In genomic region chr1:44025816-44026215, GRCh38 we compare ENCODE assay signal across 14 cellular contexts. TPM values are rescaled to one million over a fixed set of nuclear protein-coding genes. Genes with fewer than 3 reads are reported as not detected.
DNase-seq lines count a peak whose midpoint lies in the region; ATAC-seq and TF ChIP-seq lines count a peak whose summit lies in the region.
"Had no signal": no experiment of that assay in that cellular context is flagged by ENCODE, and none has a peak within 500 bp of the region (broad histone marks: within the 10 kb centered on the region; RNA-seq: fewer than 3 reads in every experiment).

No MANE protein-coding gene starts in this region.

- H3K4me1 ChIP-seq in H9 (ENCODE audit: insufficient read depth, low read length) = peaks cover 2% of the 10 kb centered on the region; the same call in 1 of the 2 replicates
- peaks cover 15% of the 10 kb centered on the region for H3K4me1 ChIP-seq in colonic mucosa
- H3K4me1 ChIP-seq in mucosa of stomach (ENCODE audit: control insufficient read depth, insufficient read depth, low read length) = peaks cover 41% of the 10 kb centered on the region
- peaks cover 13% of the 10 kb centered on the region for H3K4me1 ChIP-seq in foreskin keratinocyte
- H3K4me1 ChIP-seq: BE2C had no signal

- no peak overlapping the region for H3T11ph ChIP-seq in H9 (ENCODE audit: low read length)

- no CpG with 5 or more reads among the region's 3 CpGs for WGBS in H9 (ENCODE audit: extremely low coverage, insufficient read length, low lambda C conversion rate)

- no peak for ATAC-seq in foreskin keratinocyte
- ATAC-seq in activated T-cell treated with anti-CD3 and anti-CD28 coated beads, Interleukin-2, amount 50 U/mL, for 4 hours = no peak
- ATAC-seq: psoas muscle had no signal

- H2BK120ac ChIP-seq in H9 (ENCODE audit: low read depth, low read length, poor library complexity, severe bottlenecking) = no peak overlapping the region

- H3K9me3 ChIP-seq in H9 (ENCODE audit: control insufficient read depth, low read depth, low read length) (no peaks in the 10 kb centered on the region), colonic mucosa (no peaks in the 10 kb centered on the region), mucosa of stomach (ENCODE audit: control insufficient read depth, low read length) (no peaks in the 10 kb centered on the region)
- H3K9me3 ChIP-seq: BE2C, psoas muscle had no signal

- H3K4me3 Mint-ChIP-seq in H9 = no peak overlapping the region
- H3K4me3 Mint-ChIP-seq in activated T-cell treated with anti-CD3 and anti-CD28 coated beads, Interleukin-2, amount 50 U/mL, for 4 hours = no peak overlapping the region
- no peak overlapping the region for H3K4me3 Mint-ChIP-seq in activated T-cell treated with anti-CD3 and anti-CD28 coated beads, Interleukin-2, amount 50 U/mL, for 24 hours
- H3K4me3 Mint-ChIP-seq: activated naive CD8-positive, alpha-beta T cell had no signal

- H3K27ac ChIP-seq in H9 (ENCODE audit: insufficient read length, low read depth, low read length) = no peak overlapping the region
- H3K27ac ChIP-seq in colonic mucosa = peak overlapping the region; percentile 82
- H3K27ac ChIP-seq in foreskin keratinocyte = no peak overlapping the region
- H3K27ac ChIP-seq: psoas muscle had no signal

- H3K79me2 ChIP-seq in H9 (ENCODE audit: insufficient read depth, low read length) = no peaks in the 10 kb centered on the region

- no peak overlapping the region for H3K14ac ChIP-seq in H9 (ENCODE audit: insufficient read depth, low read length)

- H2AK5ac ChIP-seq in H9 (ENCODE audit: insufficient read length, low read length) = no peak overlapping the region

- H3K27me3 Mint-ChIP-seq in H9 (ENCODE audit: low read depth) = peaks cover 4% of the 10 kb centered on the region
- no peaks in the 10 kb centered on the region for H3K27me3 Mint-ChIP-seq in activated T-cell treated with anti-CD3 and anti-CD28 coated beads, Interleukin-2, amount 50 U/mL, for 4 hours (ENCODE audit: low read depth)
- no peaks in the 10 kb centered on the region for H3K27me3 Mint-ChIP-seq in activated T-cell treated with anti-CD3 and anti-CD28 coated beads, Interleukin-2, amount 50 U/mL, for 24 hours
- H3K27me3 Mint-ChIP-seq: activated naive CD8-positive, alpha-beta T cell had no signal

- H3K9me3 Mint-ChIP-seq in H9 = no peaks in the 10 kb centered on the region
- H3K9me3 Mint-ChIP-seq in activated T-cell treated with anti-CD3 and anti-CD28 coated beads, Interleukin-2, amount 50 U/mL, for 4 hours = no peaks in the 10 kb centered on the region
- no peaks in the 10 kb centered on the region for H3K9me3 Mint-ChIP-seq in activated T-cell treated with anti-CD3 and anti-CD28 coated beads, Interleukin-2, amount 50 U/mL, for 24 hours

- no peaks in the 10 kb centered on the region for H4K20me1 ChIP-seq in H9 (ENCODE audit: control insufficient read depth, insufficient read depth, insufficient read length)

- H3K9ac ChIP-seq in H9 (ENCODE audit: extremely low read depth, insufficient read length, low read length) (no peak overlapping the region), colonic mucosa (ENCODE audit: low read depth in 2 of 2, low read length in 2 of 2) (peak overlapping the region in 1 of 2 donors; percentile 63), mucosa of stomach (ENCODE audit: low read length) (peak overlapping the region; percentile 12)

- DNase-seq in H9 = peak; percentile 68
- DNase-seq in NCI-H2171 treated with DMSO at 0.1 percent for 48 hours (lab: John Stamatoyannopoulos, UW) = peak; percentile 78
- peak; percentile 89 for DNase-seq in colonic mucosa
- no peak for DNase-seq in foreskin keratinocyte
- DNase-seq in activated T-cell treated with anti-CD3 and anti-CD28 coated beads, Interleukin-2, amount 50 U/mL, for 4 hours = no peak
- DNase-seq in activated T-cell treated with anti-CD3 and anti-CD28 coated beads, Interleukin-2, amount 50 U/mL, for 24 hours = no peak
- DNase-seq: activated CD4-positive, alpha-beta T cell treated with anti-CD3 and anti-CD28 coated beads for 48 hours; activated T-cell treated with anti-CD3 and anti-CD28 coated beads for 4 hours; BE2C; NCI-H1048 had no signal

- no peaks in the 10 kb centered on the region for H3K79me1 ChIP-seq in H9 (ENCODE audit: insufficient read depth, low read depth, low read length, poor library complexity, severe bottlenecking)

- no peak overlapping the region for H3K4me3 ChIP-seq in colonic mucosa
- no peak overlapping the region for H3K4me3 ChIP-seq in mucosa of stomach (ENCODE audit: low read length)
- H3K4me3 ChIP-seq: psoas muscle, smooth muscle cell had no signal

- no peaks in the 10 kb centered on the region for H3K27me3 ChIP-seq in H9 (ENCODE audit: insufficient read depth, low read length)
- no peaks in the 10 kb centered on the region for H3K27me3 ChIP-seq in colonic mucosa
- no peaks in the 10 kb centered on the region for H3K27me3 ChIP-seq in mucosa of stomach (ENCODE audit: control insufficient read depth, insufficient read depth, low read length)
- H3K27me3 ChIP-seq in foreskin keratinocyte = no peaks in the 10 kb centered on the region
- H3K27me3 ChIP-seq: BE2C had no signal

- H3K4me2 ChIP-seq in H9 (ENCODE audit: insufficient read depth, insufficient read length, low read length) = no peak overlapping the region
- H3K4me2 ChIP-seq: smooth muscle cell had no signal

- H4K5ac ChIP-seq in H9 (ENCODE audit: insufficient read length, low read depth, low read length) = no peak overlapping the region

- H2BK15ac ChIP-seq in H9 (ENCODE audit: low read depth, low read length) = no peak overlapping the region

- H3K23ac ChIP-seq in H9 (ENCODE audit: insufficient read length, low read depth, low read length) = no peak overlapping the region

- peaks cover 7% of the 10 kb centered on the region for H3K23me2 ChIP-seq in H9 (ENCODE audit: insufficient read length, low read depth, low read length, poor library complexity, severe bottlenecking)

- peaks cover 22 to 23% of the 10 kb centered on the region in 2 experiments for H3K4me1 Mint-ChIP-seq in H9
- H3K4me1 Mint-ChIP-seq in activated T-cell treated with anti-CD3 and anti-CD28 coated beads, Interleukin-2, amount 50 U/mL, for 4 hours (ENCODE audit: low read depth) = peaks cover 17% of the 10 kb centered on the region
- peaks cover 18% of the 10 kb centered on the region for H3K4me1 Mint-ChIP-seq in activated T-cell treated with anti-CD3 and anti-CD28 coated beads, Interleukin-2, amount 50 U/mL, for 24 hours (ENCODE audit: low read depth)

- no peak overlapping the region for H3K18ac ChIP-seq in H9 (ENCODE audit: insufficient read length, low read depth, low read length)

- peaks cover 22 to 45% (median 23%) of the 10 kb centered on the region in 3 experiments for H3K36me3 Mint-ChIP-seq in H9 (ENCODE audit: insufficient read depth in 1 of 3, low read depth in 3 of 3)
- H3K36me3 Mint-ChIP-seq in activated T-cell treated with anti-CD3 and anti-CD28 coated beads, Interleukin-2, amount 50 U/mL, for 4 hours (ENCODE audit: insufficient read depth) = peaks cover 8% of the 10 kb centered on the region
- H3K36me3 Mint-ChIP-seq in activated T-cell treated with anti-CD3 and anti-CD28 coated beads, Interleukin-2, amount 50 U/mL, for 24 hours (ENCODE audit: low read depth) = peaks cover 19% of the 10 kb centered on the region

- H4K91ac ChIP-seq in H9 (ENCODE audit: insufficient read length, low read depth, low read length) = no peak overlapping the region

- no peak overlapping the region for H3K4ac ChIP-seq in H9 (ENCODE audit: low read depth, low read length)

- H2BK5ac ChIP-seq in H9 (ENCODE audit: insufficient read length, low read length) = no peak overlapping the region

- H3K36me3 ChIP-seq in colonic mucosa (no peaks in the 10 kb centered on the region), mucosa of stomach (ENCODE audit: control insufficient read depth, insufficient read depth, low read length) (no peaks in the 10 kb centered on the region)
- H3K36me3 ChIP-seq: BE2C had no signal

- H3K56ac ChIP-seq in H9 (ENCODE audit: insufficient read length, low read depth, low read length) = no peak overlapping the region

- H3K27ac Mint-ChIP-seq in H9 = peak overlapping the region in 1 of 3 experiments; percentile 33; a peak in 1 of 7 replicates
- no peak overlapping the region for H3K27ac Mint-ChIP-seq in activated T-cell treated with anti-CD3 and anti-CD28 coated beads, Interleukin-2, amount 50 U/mL, for 24 hours
- H3K27ac Mint-ChIP-seq: activated naive CD8-positive, alpha-beta T cell had no signal

- H2BK12ac ChIP-seq in H9 (ENCODE audit: insufficient read length, low read depth, low read length) = no peak overlapping the region

- intact Hi-C loops in colonic mucosa (cut with DNase I) = no loop called here

- H4K8ac ChIP-seq in H9 (replicated peaks; ENCODE audit: insufficient read length, low read depth, low read length) = no peak overlapping the region

- H2AFZ ChIP-seq in H9 (ENCODE audit: low read length) = no peak overlapping the region

- TF ChIP-seq CTCF in H9 (conservative IDR thresholded peaks at IDR 0.05) (no peak), colonic mucosa (IDR thresholded peaks at IDR 0.05) (no peak), foreskin keratinocyte (conservative IDR thresholded peaks at IDR 0.05) (no peak)

- no peak overlapping the region for H2BK20ac ChIP-seq in H9 (ENCODE audit: low read depth, low read length, poor library complexity, severe bottlenecking)

RNA-seq across cellular contexts. Expression of gene SLC6A9, which starts 5.4 kb away (rescaled TPM):
- total RNA-seq in H9 (2021) = 29.5 and 30.1 TPM in 2 replicates
- 10 to 100 TPM; 21.7 to 26.1 TPM for total RNA-seq in colonic mucosa
- 8.8 and 15.0 TPM in 2 replicates for total RNA-seq in foreskin keratinocyte
- polyA plus RNA-seq in foreskin keratinocyte = 8.5 and 14.7 TPM in 2 replicates
- 10 to 100 TPM; 14.3 to 25.0 (median 18.3) TPM for total RNA-seq in activated T-cell treated with anti-CD3 and anti-CD28 coated beads, Interleukin-2, amount 50 U/mL, for 4 hours

RNA-seq across cellular contexts. Expression of gene CCDC24, which starts 34.4 kb away (rescaled TPM):
- total RNA-seq in H9 (2021) (11.8 and 12.4 TPM in 2 replicates), colonic mucosa (10 to 100 TPM; 20.3 to 24.6 TPM), foreskin keratinocyte (12.4 and 12.9 TPM in 2 replicates)
- 17.0 and 17.7 TPM in 2 replicates for polyA plus RNA-seq in foreskin keratinocyte
- total RNA-seq in activated T-cell treated with anti-CD3 and anti-CD28 coated beads, Interleukin-2, amount 50 U/mL, for 4 hours = 1 to 10 TPM; 1.0 to 1.8 (median 1.2) TPM

RNA-seq across cellular contexts. Expression of gene B4GALT2, which starts 46.8 kb away (rescaled TPM):
- total RNA-seq in H9 (2021) (70.9 and 74.0 TPM in 2 replicates), colonic mucosa (10 to 100 TPM; 26.6 to 38.5 TPM), foreskin keratinocyte (90.6 and 99.1 TPM in 2 replicates)
- 93.3 and 101 TPM in 2 replicates for polyA plus RNA-seq in foreskin keratinocyte
- total RNA-seq in activated T-cell treated with anti-CD3 and anti-CD28 coated beads, Interleukin-2, amount 50 U/mL, for 4 hours = 10 to 100 TPM; 32.1 to 35.1 (median 33.7) TPM

RNA-seq across cellular contexts. Expression of gene ATP6V0B, which starts 51.1 kb away (rescaled TPM):
- total RNA-seq in H9 (2021) (127 and 131 TPM in 2 replicates), colonic mucosa (100 to 1,000 TPM; 183 to 270 TPM), foreskin keratinocyte (170 and 176 TPM in 2 replicates)
- 207 and 211 TPM in 2 replicates for polyA plus RNA-seq in foreskin keratinocyte
- 100 to 1,000 TPM; 202 to 210 (median 209) TPM for total RNA-seq in activated T-cell treated with anti-CD3 and anti-CD28 coated beads, Interleukin-2, amount 50 U/mL, for 4 hours

RNA-seq across cellular contexts. Expression of gene DPH2, which starts 56.0 kb away (rescaled TPM):
- total RNA-seq in H9 (2021) (74.4 and 79.6 TPM in 2 replicates), colonic mucosa (10 to 100 TPM; 11.5 to 43.1 TPM), foreskin keratinocyte (28.5 and 33.3 TPM in 2 replicates)
- 27.1 and 34.1 TPM in 2 replicates for polyA plus RNA-seq in foreskin keratinocyte
- 100 to 1,000 TPM; 128 to 151 (median 145) TPM for total RNA-seq in activated T-cell treated with anti-CD3 and anti-CD28 coated beads, Interleukin-2, amount 50 U/mL, for 4 hours

Comparison
In these comparisons a context has a peak if more than half of its experiments do, and no peak if none do; other contexts are left out.
1. DNase-seq: peak in H9 (single experiment), NCI-H2171 treated with DMSO at 0.1 percent for 48 hours (single experiment) and colonic mucosa (single experiment); none in foreskin keratinocyte (0 of 2), activated T-cell treated with anti-CD3 and anti-CD28 coated beads, Interleukin-2, amount 50 U/mL, for 4 hours (single experiment) and activated T-cell treated with anti-CD3 and anti-CD28 coated beads, Interleukin-2, amount 50 U/mL, for 24 hours (single experiment).